18 cellular contexts compared by ENCODE assay signal in genomic region chr6:54988576-54988975, GRCh38.
DNase-seq lines count a peak whose midpoint lies in the region; ATAC-seq and TF ChIP-seq lines count a peak whose summit lies in the region.
"Had no signal": no experiment of that assay in that cellular context is flagged by ENCODE, and none has a peak within 500 bp of the region (broad histone marks: within the 10 kb centered on the region; RNA-seq: fewer than 3 reads in every experiment).

No MANE protein-coding gene starts in this region.

- POLR2A ChIA-PET in RWPE1 (lab: Yijun Ruan, JAX; ENCODE audit: low non-redundant PET) = no interaction called here

- CTCF ChIA-PET in RWPE1 (lab: Yijun Ruan, JAX) = interaction anchor here (0.6 kb wide), 1 partner anchor 291 kb away, joined by 4 read pairs; no protein-coding TSS in a partner anchor

- H3K36me3 ChIP-seq in colonic mucosa = no peaks in the 10 kb centered on the region
- H3K36me3 ChIP-seq: SJSA1 had no signal

- no peak overlapping the region for H3K9ac ChIP-seq in colonic mucosa (ENCODE audit: low read depth in 2 of 2, low read length in 2 of 2)

- intact Hi-C loops in colonic mucosa (cut with DNase I) = no loop called here

- no peak overlapping the region for H3K27ac ChIP-seq in RWPE1
- peak overlapping the region; percentile 19 for H3K27ac ChIP-seq in colonic mucosa
- H3K27ac ChIP-seq: SJSA1 had no signal

- no peak overlapping the region for H3K4me3 ChIP-seq in colonic mucosa
- H3K4me3 ChIP-seq: SJSA1 had no signal

- DNase-seq in HCEC 1CT = peak; percentile 65
- DNase-seq in RWPE1 (ENCODE audit: low spot score) = peak; percentile 17
- no peak for DNase-seq in colonic mucosa
- no peak for DNase-seq in NCI-H2107 treated with DMSO at 0.1 percent for 48 hours (lab: John Stamatoyannopoulos, UW; ENCODE audit: unreplicated experiment)
- DNase-seq in 8988T = no peak
- DNase-seq: ACHN; C1 segment of cervical spinal cord; CD8-positive, alpha-beta memory T cell; DMS79; H7; KBM-7; NCI-H1417 treated with DMSO at 0.1 percent for 48 hours; NCI-H187 treated with DMSO at 0.1 percent for 48 hours; NCI-H345; NCI-H524 treated with DMSO at 0.1 percent for 48 hours had no signal

- no peak for TF ChIP-seq CTCF in RWPE1 (conservative IDR thresholded peaks at IDR 0.05; ENCODE audit: low read depth)
- TF ChIP-seq CTCF in colonic mucosa (IDR thresholded peaks at IDR 0.05) = no peak

- H3K9me3 ChIP-seq in colonic mucosa = no peaks in the 10 kb centered on the region

- H3K4me1 ChIP-seq in colonic mucosa = no peaks in the 10 kb centered on the region
- H3K4me1 ChIP-seq: SJSA1 had no signal

- ATAC-seq in HG03460 (IDR thresholded peaks at IDR 0.05; ENCODE audit: unreplicated experiment) (no peak), HG03159 (IDR thresholded peaks at IDR 0.05; ENCODE audit: unreplicated experiment) (no peak)

- no peaks in the 10 kb centered on the region for H3K27me3 ChIP-seq in colonic mucosa
- H3K27me3 ChIP-seq: SJSA1 had no signal

Comparison
In these comparisons a context has a peak if more than half of its experiments do, and no peak if none do; other contexts are left out.
1. DNase-seq: peak in HCEC 1CT (single experiment) and RWPE1 (single experiment); none in colonic mucosa (single experiment), NCI-H2107 treated with DMSO at 0.1 percent for 48 hours (single experiment) and 8988T (single experiment).